ENCODE assay signal across 1 cellular context in the genomic region with DNA sequence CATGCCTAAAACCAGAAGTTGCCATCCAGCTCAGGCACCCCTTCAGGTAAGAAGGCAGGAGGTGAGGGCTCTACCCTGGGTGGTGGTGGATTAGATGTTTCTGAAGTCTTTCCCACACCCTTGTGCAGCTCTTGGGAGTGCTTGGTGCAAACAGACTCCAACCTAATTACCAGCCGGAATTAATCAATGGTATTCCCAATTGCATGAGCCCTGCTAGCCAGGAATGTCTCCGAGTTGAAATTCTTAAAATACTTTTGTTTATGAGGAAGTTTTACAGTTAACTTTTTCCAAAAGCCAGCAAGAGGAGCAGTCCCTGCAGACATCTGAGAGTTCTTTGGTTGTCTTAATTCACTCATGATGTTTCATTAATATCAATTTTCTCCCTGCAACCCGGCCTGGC.
TF ChIP-seq lines count a peak whose summit lies in the region.

No MANE protein-coding gene starts in this region.

TF ChIP-seq in GM23338, 12 proteins besides CTCF, POLR2A, EP300 and RAD21 (continued from another document):
- TF ChIP-seq, protein P1, sequence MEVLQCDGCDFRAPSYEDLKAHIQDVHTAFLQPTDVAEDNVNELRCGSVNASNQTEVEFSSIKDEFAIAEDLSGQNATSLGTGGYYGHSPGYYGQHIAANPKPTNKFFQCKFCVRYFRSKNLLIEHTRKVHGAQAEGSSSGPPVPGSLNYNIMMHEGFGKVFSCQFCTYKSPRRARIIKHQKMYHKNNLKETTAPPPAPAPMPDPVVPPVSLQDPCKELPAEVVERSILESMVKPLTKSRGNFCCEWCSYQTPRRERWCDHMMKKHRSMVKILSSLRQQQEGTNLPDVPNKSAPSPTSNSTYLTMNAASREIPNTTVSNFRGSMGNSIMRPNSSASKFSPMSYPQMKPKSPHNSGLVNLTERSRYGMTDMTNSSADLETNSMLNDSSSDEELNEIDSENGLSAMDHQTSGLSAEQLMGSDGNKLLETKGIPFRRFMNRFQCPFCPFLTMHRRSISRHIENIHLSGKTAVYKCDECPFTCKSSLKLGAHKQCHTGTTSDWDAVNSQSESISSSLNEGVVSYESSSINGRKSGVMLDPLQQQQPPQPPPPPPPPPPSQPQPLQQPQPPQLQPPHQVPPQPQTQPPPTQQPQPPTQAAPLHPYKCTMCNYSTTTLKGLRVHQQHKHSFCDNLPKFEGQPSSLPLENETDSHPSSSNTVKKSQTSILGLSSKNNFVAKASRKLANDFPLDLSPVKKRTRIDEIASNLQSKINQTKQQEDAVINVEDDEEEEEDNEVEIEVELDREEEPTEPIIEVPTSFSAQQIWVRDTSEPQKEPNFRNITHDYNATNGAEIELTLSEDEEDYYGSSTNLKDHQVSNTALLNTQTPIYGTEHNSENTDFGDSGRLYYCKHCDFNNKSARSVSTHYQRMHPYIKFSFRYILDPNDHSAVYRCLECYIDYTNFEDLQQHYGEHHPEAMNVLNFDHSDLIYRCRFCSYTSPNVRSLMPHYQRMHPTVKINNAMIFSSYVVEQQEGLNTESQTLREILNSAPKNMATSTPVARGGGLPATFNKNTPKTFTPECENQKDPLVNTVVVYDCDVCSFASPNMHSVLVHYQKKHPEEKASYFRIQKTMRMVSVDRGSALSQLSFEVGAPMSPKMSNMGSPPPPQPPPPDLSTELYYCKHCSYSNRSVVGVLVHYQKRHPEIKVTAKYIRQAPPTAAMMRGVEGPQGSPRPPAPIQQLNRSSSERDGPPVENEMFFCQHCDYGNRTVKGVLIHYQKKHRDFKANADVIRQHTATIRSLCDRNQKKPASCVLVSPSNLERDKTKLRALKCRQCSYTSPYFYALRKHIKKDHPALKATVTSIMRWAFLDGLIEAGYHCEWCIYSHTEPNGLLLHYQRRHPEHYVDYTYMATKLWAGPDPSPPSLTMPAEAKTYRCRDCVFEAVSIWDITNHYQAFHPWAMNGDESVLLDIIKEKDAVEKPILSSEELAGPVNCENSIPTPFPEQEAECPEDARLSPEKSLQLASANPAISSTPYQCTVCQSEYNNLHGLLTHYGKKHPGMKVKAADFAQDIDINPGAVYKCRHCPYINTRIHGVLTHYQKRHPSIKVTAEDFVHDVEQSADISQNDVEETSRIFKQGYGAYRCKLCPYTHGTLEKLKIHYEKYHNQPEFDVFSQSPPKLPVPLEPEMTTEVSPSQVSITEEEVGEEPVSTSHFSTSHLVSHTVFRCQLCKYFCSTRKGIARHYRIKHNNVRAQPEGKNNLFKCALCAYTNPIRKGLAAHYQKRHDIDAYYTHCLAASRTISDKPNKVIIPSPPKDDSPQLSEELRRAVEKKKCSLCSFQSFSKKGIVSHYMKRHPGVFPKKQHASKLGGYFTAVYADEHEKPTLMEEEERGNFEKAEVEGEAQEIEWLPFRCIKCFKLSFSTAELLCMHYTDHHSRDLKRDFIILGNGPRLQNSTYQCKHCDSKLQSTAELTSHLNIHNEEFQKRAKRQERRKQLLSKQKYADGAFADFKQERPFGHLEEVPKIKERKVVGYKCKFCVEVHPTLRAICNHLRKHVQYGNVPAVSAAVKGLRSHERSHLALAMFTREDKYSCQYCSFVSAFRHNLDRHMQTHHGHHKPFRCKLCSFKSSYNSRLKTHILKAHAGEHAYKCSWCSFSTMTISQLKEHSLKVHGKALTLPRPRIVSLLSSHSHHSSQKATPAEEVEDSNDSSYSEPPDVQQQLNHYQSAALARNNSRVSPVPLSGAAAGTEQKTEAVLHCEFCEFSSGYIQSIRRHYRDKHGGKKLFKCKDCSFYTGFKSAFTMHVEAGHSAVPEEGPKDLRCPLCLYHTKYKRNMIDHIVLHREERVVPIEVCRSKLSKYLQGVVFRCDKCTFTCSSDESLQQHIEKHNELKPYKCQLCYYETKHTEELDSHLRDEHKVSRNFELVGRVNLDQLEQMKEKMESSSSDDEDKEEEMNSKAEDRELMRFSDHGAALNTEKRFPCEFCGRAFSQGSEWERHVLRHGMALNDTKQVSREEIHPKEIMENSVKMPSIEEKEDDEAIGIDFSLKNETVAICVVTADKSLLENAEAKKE (CRISPR knock-in tag; IDR thresholded peaks at IDR 0.05), result no peak
- TF ChIP-seq POLR2AphosphoS5 (IDR thresholded peaks at IDR 0.05; ENCODE audit: low read depth) (no peak), ZNF331 (CRISPR knock-in tag; IDR thresholded peaks at IDR 0.05; ENCODE audit: low read depth) (no peak), JUNB (IDR thresholded peaks at IDR 0.05; ENCODE audit: unreplicated experiment) (no peak), EZH2phosphoT487 (IDR thresholded peaks at IDR 0.05; ENCODE audit: unreplicated experiment) (no peak), ZNF114 (CRISPR knock-in tag; IDR thresholded peaks at IDR 0.05) (no peak), NANOG (IDR thresholded peaks at IDR 0.05; ENCODE audit: borderline replicate concordance) (no peak), CREB1 (CRISPR knock-in tag; IDR thresholded peaks at IDR 0.05; ENCODE audit: low read depth) (no peak), EZH2 (IDR thresholded peaks at IDR 0.05; ENCODE audit: low read depth, unreplicated experiment) (no peak)
- TF ChIP-seq, protein P2, sequence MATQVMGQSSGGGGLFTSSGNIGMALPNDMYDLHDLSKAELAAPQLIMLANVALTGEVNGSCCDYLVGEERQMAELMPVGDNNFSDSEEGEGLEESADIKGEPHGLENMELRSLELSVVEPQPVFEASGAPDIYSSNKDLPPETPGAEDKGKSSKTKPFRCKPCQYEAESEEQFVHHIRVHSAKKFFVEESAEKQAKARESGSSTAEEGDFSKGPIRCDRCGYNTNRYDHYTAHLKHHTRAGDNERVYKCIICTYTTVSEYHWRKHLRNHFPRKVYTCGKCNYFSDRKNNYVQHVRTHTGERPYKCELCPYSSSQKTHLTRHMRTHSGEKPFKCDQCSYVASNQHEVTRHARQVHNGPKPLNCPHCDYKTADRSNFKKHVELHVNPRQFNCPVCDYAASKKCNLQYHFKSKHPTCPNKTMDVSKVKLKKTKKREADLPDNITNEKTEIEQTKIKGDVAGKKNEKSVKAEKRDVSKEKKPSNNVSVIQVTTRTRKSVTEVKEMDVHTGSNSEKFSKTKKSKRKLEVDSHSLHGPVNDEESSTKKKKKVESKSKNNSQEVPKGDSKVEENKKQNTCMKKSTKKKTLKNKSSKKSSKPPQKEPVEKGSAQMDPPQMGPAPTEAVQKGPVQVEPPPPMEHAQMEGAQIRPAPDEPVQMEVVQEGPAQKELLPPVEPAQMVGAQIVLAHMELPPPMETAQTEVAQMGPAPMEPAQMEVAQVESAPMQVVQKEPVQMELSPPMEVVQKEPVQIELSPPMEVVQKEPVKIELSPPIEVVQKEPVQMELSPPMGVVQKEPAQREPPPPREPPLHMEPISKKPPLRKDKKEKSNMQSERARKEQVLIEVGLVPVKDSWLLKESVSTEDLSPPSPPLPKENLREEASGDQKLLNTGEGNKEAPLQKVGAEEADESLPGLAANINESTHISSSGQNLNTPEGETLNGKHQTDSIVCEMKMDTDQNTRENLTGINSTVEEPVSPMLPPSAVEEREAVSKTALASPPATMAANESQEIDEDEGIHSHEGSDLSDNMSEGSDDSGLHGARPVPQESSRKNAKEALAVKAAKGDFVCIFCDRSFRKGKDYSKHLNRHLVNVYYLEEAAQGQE (IDR thresholded peaks at IDR 0.05; ENCODE audit: unreplicated experiment), result no peak
- TF ChIP-seq, protein P3, sequence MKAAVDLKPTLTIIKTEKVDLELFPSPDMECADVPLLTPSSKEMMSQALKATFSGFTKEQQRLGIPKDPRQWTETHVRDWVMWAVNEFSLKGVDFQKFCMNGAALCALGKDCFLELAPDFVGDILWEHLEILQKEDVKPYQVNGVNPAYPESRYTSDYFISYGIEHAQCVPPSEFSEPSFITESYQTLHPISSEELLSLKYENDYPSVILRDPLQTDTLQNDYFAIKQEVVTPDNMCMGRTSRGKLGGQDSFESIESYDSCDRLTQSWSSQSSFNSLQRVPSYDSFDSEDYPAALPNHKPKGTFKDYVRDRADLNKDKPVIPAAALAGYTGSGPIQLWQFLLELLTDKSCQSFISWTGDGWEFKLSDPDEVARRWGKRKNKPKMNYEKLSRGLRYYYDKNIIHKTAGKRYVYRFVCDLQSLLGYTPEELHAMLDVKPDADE (IDR thresholded peaks at IDR 0.05), result no peak
TF ChIP-seq in GM23338: peak in this region for 0.
